ENCODE assay signal across 8 cellular contexts in genomic region chr2:74464406-74464805, GRCh38. TPM values are rescaled to one million over a fixed set of nuclear protein-coding genes. Genes with fewer than 3 reads are reported as not detected.
A peak's percentile ranks its signal among the peaks of the same experiment; 100 is the strongest.
DNase-seq lines count a peak whose midpoint lies in the region; ATAC-seq and TF ChIP-seq lines count a peak whose summit lies in the region.

No MANE protein-coding gene starts in this region.

- peaks cover 4% of the 10 kb centered on the region; the same call in 1 of the 2 replicates for H3F3A ChIP-seq in SU-DHL-6 (ENCODE audit: insufficient read depth)

- ATAC-seq in GM21576 (IDR thresholded peaks at IDR 0.05; ENCODE audit: unreplicated experiment) (peak; percentile 5), GM18517 (IDR thresholded peaks at IDR 0.05; ENCODE audit: unreplicated experiment) (no peak), GM21619 (IDR thresholded peaks at IDR 0.05; ENCODE audit: unreplicated experiment) (no peak)

- H3K36me3 Mint-ChIP-seq in glutamatergic neuron (ENCODE audit: unreplicated experiment), result no peaks in the 10 kb centered on the region

- no peaks in the 10 kb centered on the region; the same call in 1 of the 2 replicates for H3K36me3 ChIP-seq in SU-DHL-6 (ENCODE audit: low read length)

- H3K4me3 Mint-ChIP-seq in glutamatergic neuron (ENCODE audit: unreplicated experiment), result peak overlapping the region; percentile 86

- H3K9me2 ChIP-seq in SU-DHL-6 (replicated peaks; ENCODE audit: insufficient read depth, low read length), result no peaks in the 10 kb centered on the region

- peak overlapping the region; percentile 33 for H3K27ac Mint-ChIP-seq in glutamatergic neuron (ENCODE audit: unreplicated experiment)

- no peaks in the 10 kb centered on the region for H4K20me1 ChIP-seq in SU-DHL-6 (ENCODE audit: low read depth, low read length)

- no peaks in the 10 kb centered on the region for H3K9me3 ChIP-seq in SU-DHL-6 (ENCODE audit: insufficient read depth, low read length)

- H2AFZ ChIP-seq in SU-DHL-6 (ENCODE audit: low read depth, low read length, severe bottlenecking), result peak overlapping the region; percentile 5

- TF ChIP-seq CTCF in SU-DHL-6 (IDR thresholded peaks at IDR 0.05; ENCODE audit: insufficient read depth, low read length, poor library complexity, severe bottlenecking), result no peak
- no peak for TF ChIP-seq CTCF in glutamatergic neuron (IDR thresholded peaks at IDR 0.05; ENCODE audit: partially characterized antibody, unreplicated experiment)
- TF ChIP-seq CTCF in GM20000 (IDR thresholded peaks at IDR 0.05; ENCODE audit: extremely low read depth, missing control alignments), result no peak

- no peaks in the 10 kb centered on the region for H3K27me3 ChIP-seq in SU-DHL-6 (ENCODE audit: low read length)

- peaks cover 6% of the 10 kb centered on the region for H3K4me1 Mint-ChIP-seq in glutamatergic neuron (ENCODE audit: low read depth, unreplicated experiment)

- peaks cover 10% of the 10 kb centered on the region for H3K27me3 Mint-ChIP-seq in glutamatergic neuron (ENCODE audit: unreplicated experiment)

- H3K9me3 Mint-ChIP-seq in glutamatergic neuron (ENCODE audit: unreplicated experiment), result peaks cover 5% of the 10 kb centered on the region

- peaks cover 11% of the 10 kb centered on the region for H3K79me2 ChIP-seq in SU-DHL-6 (ENCODE audit: insufficient read depth, low read length)

- peak overlapping the region; percentile 89 for H3K9ac ChIP-seq in SU-DHL-6 (ENCODE audit: low read length)

- H3K4me2 ChIP-seq in SU-DHL-6 (ENCODE audit: low read depth, low read length, poor library complexity, severe bottlenecking), result peak overlapping the region; percentile 93

- H3K4me3 ChIP-seq in SU-DHL-6 (ENCODE audit: insufficient read depth, low read length, poor library complexity, severe bottlenecking) (peak overlapping the region; percentile 64), skeletal muscle cell (ENCODE audit: low read depth, low read length) (peak overlapping the region; percentile 90)

- DNase-seq in glutamatergic neuron (no peak), skeletal muscle cell (ENCODE audit: low read depth) (no peak), NOMO-1 treated with dmso at 0.1 percent for 144 hours (lab: John Stamatoyannopoulos, UW; ENCODE audit: unreplicated experiment) (no peak), GM20000 (ENCODE audit: low spot score) (no peak)

- peak overlapping the region; percentile 66 for H3K27ac ChIP-seq in SU-DHL-6 (ENCODE audit: low read depth, low read length)

RNA-seq across cellular contexts. Expression of gene MOGS, which starts 0.8 kb away (rescaled TPM):
- total RNA-seq in glutamatergic neuron (ENCODE audit: unreplicated experiment), result 50.9 TPM

RNA-seq across cellular contexts. Expression of gene WBP1, which starts 6.2 kb away (rescaled TPM):
- total RNA-seq in glutamatergic neuron (ENCODE audit: unreplicated experiment), result 109 TPM

RNA-seq across cellular contexts. Expression of gene MRPL53, which starts 8.1 kb away (rescaled TPM):
- 63.9 TPM for total RNA-seq in glutamatergic neuron (ENCODE audit: unreplicated experiment)

RNA-seq across cellular contexts. Expression of gene INO80B, which starts 9.5 kb away (rescaled TPM):
- 18.5 TPM for total RNA-seq in glutamatergic neuron (ENCODE audit: unreplicated experiment)

RNA-seq across cellular contexts. Expression of gene CCDC142, which starts 18.4 kb away (rescaled TPM):
- 28.0 TPM for total RNA-seq in glutamatergic neuron (ENCODE audit: unreplicated experiment)
